Comparison of ENCODE assay signal across 16 cellular contexts in genomic region chr9:110555551-110555950, GRCh38. TPM values are rescaled to one million over a fixed set of nuclear protein-coding genes. Genes with fewer than 3 reads are reported as not detected.
DNase-seq lines count a peak whose midpoint lies in the region; ATAC-seq and TF ChIP-seq lines count a peak whose summit lies in the region.
"Had no signal": no experiment of that assay in that cellular context is flagged by ENCODE, and none has a peak within 500 bp of the region (broad histone marks: within the 10 kb centered on the region; RNA-seq: fewer than 3 reads in every experiment).

No MANE protein-coding gene starts in this region.

- H3K27me3 ChIP-seq in esophagus muscularis mucosa, result no peaks in the 10 kb centered on the region
- no peaks in the 10 kb centered on the region for H3K27me3 ChIP-seq in lower lobe of right lung (ENCODE audit: low read depth)
- H3K27me3 ChIP-seq in suprapubic skin, result no peaks in the 10 kb centered on the region
- no peaks in the 10 kb centered on the region for H3K27me3 ChIP-seq in neural progenitor cell
- H3K27me3 ChIP-seq: BLaER1 had no signal

- peak; percentile 49 for DNase-seq in NCI-H226
- no peak for DNase-seq in esophagus muscularis mucosa (ENCODE audit: extremely low spot score)
- no peak for DNase-seq in lower lobe of right lung
- no peak for DNase-seq in suprapubic skin (ENCODE audit: low spot score in 2 of 2)
- no peak for DNase-seq in hepatic stellate cell (ENCODE audit: low spot score)
- DNase-seq in neural progenitor cell (ENCODE audit: low spot score), result no peak
- no peak for DNase-seq in stimulated activated naive CD8-positive, alpha-beta T cell treated with anti-CD3 and anti-CD28 coated beads, Interleukin-15, amount 100 ng/mL, for 72 hours
- DNase-seq in NCI-H2029 treated with DMSO at 0.1 percent for 48 hours (lab: John Stamatoyannopoulos, UW), result no peak
- DNase-seq: activated B cell treated with CpG ODN at 0.5 μM for 24 hours; activated CD8-positive, alpha-beta memory T cell treated with anti-CD3 and anti-CD28 coated beads, Interleukin-2, amount 10 ng/mL, durations not matched to agents 7 days and 5 days; activated gamma-delta T cell; DMS53; endodermal cell; NCI-H187; T-helper 1 cell had no signal

- H3K9me3 Mint-ChIP-seq in neural progenitor cell, result peaks cover 2% of the 10 kb centered on the region
- peaks cover 0 to under 1% of the 10 kb centered on the region in 2 donors for H3K9me3 Mint-ChIP-seq in stimulated activated naive CD8-positive, alpha-beta T cell treated with anti-CD3 and anti-CD28 coated beads, Interleukin-15, amount 100 ng/mL, for 72 hours
- H3K9me3 Mint-ChIP-seq: activated B cell treated with CpG ODN at 0.5 μM for 24 hours, endodermal cell had no signal

- peaks cover 9 to 62% (median 50%) of the 10 kb centered on the region in 4 donors for H3K4me1 ChIP-seq in esophagus muscularis mucosa
- peaks cover 15% of the 10 kb centered on the region for H3K4me1 ChIP-seq in lower lobe of right lung
- H3K4me1 ChIP-seq in suprapubic skin, result no peaks in the 10 kb centered on the region
- no peaks in the 10 kb centered on the region for H3K4me1 ChIP-seq in neural progenitor cell
- H3K4me1 ChIP-seq: BLaER1 had no signal

- no peaks in the 10 kb centered on the region for H3K79me2 ChIP-seq in neural progenitor cell (ENCODE audit: low read depth)

- WGBS in esophagus muscularis mucosa, result 16% methylated on average over 3 of the region's 3 CpGs
- 39% methylated on average over 3 of the region's 3 CpGs for WGBS in suprapubic skin

- no peak for TF ChIP-seq EP300 in esophagus muscularis mucosa (IDR thresholded peaks at IDR 0.05)
- TF ChIP-seq EP300 in suprapubic skin (IDR thresholded peaks at IDR 0.05), result no peak

- TF ChIP-seq POLR2A in esophagus muscularis mucosa (IDR thresholded peaks at IDR 0.05; ENCODE audit: low read depth) (no peak), suprapubic skin (IDR thresholded peaks at IDR 0.05) (no peak)

- H3K4me3 Mint-ChIP-seq in neural progenitor cell, result no peak overlapping the region
- no peak overlapping the region for H3K4me3 Mint-ChIP-seq in stimulated activated naive CD8-positive, alpha-beta T cell treated with anti-CD3 and anti-CD28 coated beads, Interleukin-15, amount 100 ng/mL, for 72 hours
- H3K4me3 Mint-ChIP-seq: activated B cell treated with CpG ODN at 0.5 μM for 24 hours; activated CD8-positive, alpha-beta memory T cell treated with anti-CD3 and anti-CD28 coated beads, Interleukin-2, amount 10 ng/mL, durations not matched to agents 7 days and 5 days; endodermal cell had no signal

- TF ChIP-seq CTCF in esophagus muscularis mucosa (IDR thresholded peaks at IDR 0.05) (no peak), lower lobe of right lung (IDR thresholded peaks at IDR 0.05) (no peak), suprapubic skin (IDR thresholded peaks at IDR 0.05) (no peak), neural progenitor cell (IDR thresholded peaks at IDR 0.05) (no peak)

- H3K36me3 Mint-ChIP-seq in neural progenitor cell, result no peaks in the 10 kb centered on the region
- H3K36me3 Mint-ChIP-seq: activated CD8-positive, alpha-beta memory T cell treated with anti-CD3 and anti-CD28 coated beads, Interleukin-2, amount 10 ng/mL, durations not matched to agents 7 days and 5 days had no signal

- H3K27ac ChIP-seq in esophagus muscularis mucosa (replicated peaks in 1 of 4) (peak overlapping the region; percentile 61 to 76 (median 68)), lower lobe of right lung (no peak overlapping the region), suprapubic skin (peak overlapping the region; percentile 64), neural progenitor cell (no peak overlapping the region)
- H3K27ac ChIP-seq: BLaER1 had no signal

- intact Hi-C loops in esophagus muscularis mucosa (cut with DNase I) (no loop called here), lower lobe of right lung (cut with DNase I) (no loop called here)

- H3K36me3 ChIP-seq in esophagus muscularis mucosa (no peaks in the 10 kb centered on the region), lower lobe of right lung (no peaks in the 10 kb centered on the region), suprapubic skin (no peaks in the 10 kb centered on the region), neural progenitor cell (no peaks in the 10 kb centered on the region)
- H3K36me3 ChIP-seq: BLaER1 had no signal

- H3F3A ChIP-seq in neural progenitor cell (ENCODE audit: low read depth), result no peaks in the 10 kb centered on the region

- no peaks in the 10 kb centered on the region for H4K20me1 ChIP-seq in neural progenitor cell (ENCODE audit: low read depth)
- H4K20me1 ChIP-seq: BLaER1 had no signal

- no peaks in the 10 kb centered on the region for H3K4me1 Mint-ChIP-seq in neural progenitor cell
- H3K4me1 Mint-ChIP-seq in stimulated activated naive CD8-positive, alpha-beta T cell treated with anti-CD3 and anti-CD28 coated beads, Interleukin-15, amount 100 ng/mL, for 72 hours, result no peaks in the 10 kb centered on the region
- H3K4me1 Mint-ChIP-seq: activated B cell treated with CpG ODN at 0.5 μM for 24 hours; activated CD8-positive, alpha-beta memory T cell treated with anti-CD3 and anti-CD28 coated beads, Interleukin-2, amount 10 ng/mL, durations not matched to agents 7 days and 5 days; endodermal cell had no signal

- H2AFZ ChIP-seq in neural progenitor cell (replicated peaks), result no peak overlapping the region

- H3K4me3 ChIP-seq in esophagus muscularis mucosa (peak overlapping the region in 2 of 4 donors; percentile 1 to 24), lower lobe of right lung (no peak overlapping the region), suprapubic skin (no peak overlapping the region), neural progenitor cell (no peak overlapping the region)
- H3K4me3 ChIP-seq: BLaER1 had no signal

- H3K27me3 Mint-ChIP-seq in neural progenitor cell (ENCODE audit: insufficient read depth, low read depth), result no peaks in the 10 kb centered on the region
- H3K27me3 Mint-ChIP-seq in stimulated activated naive CD8-positive, alpha-beta T cell treated with anti-CD3 and anti-CD28 coated beads, Interleukin-15, amount 100 ng/mL, for 72 hours, result no peaks in the 10 kb centered on the region
- H3K27me3 Mint-ChIP-seq: activated B cell treated with CpG ODN at 0.5 μM for 24 hours; activated CD8-positive, alpha-beta memory T cell treated with anti-CD3 and anti-CD28 coated beads, Interleukin-2, amount 10 ng/mL, durations not matched to agents 7 days and 5 days had no signal

- no peak overlapping the region for H3K4me2 ChIP-seq in neural progenitor cell
- H3K4me2 ChIP-seq: BLaER1 had no signal

- H3K9me3 ChIP-seq in esophagus muscularis mucosa, result no peaks in the 10 kb centered on the region
- H3K9me3 ChIP-seq in lower lobe of right lung, result no peaks in the 10 kb centered on the region
- H3K9me3 ChIP-seq in suprapubic skin, result no peaks in the 10 kb centered on the region
- H3K9me3 ChIP-seq in neural progenitor cell (ENCODE audit: low read depth), result no peaks in the 10 kb centered on the region
- H3K9me3 ChIP-seq: BLaER1 had no signal

- no peak overlapping the region for H3K9ac ChIP-seq in neural progenitor cell
- H3K9ac ChIP-seq: BLaER1 had no signal

- H3K27ac Mint-ChIP-seq in neural progenitor cell, result no peak overlapping the region
- H3K27ac Mint-ChIP-seq in stimulated activated naive CD8-positive, alpha-beta T cell treated with anti-CD3 and anti-CD28 coated beads, Interleukin-15, amount 100 ng/mL, for 72 hours, result no peak overlapping the region
- H3K27ac Mint-ChIP-seq: activated B cell treated with CpG ODN at 0.5 μM for 24 hours; activated CD8-positive, alpha-beta memory T cell treated with anti-CD3 and anti-CD28 coated beads, Interleukin-2, amount 10 ng/mL, durations not matched to agents 7 days and 5 days; endodermal cell had no signal

- peak; percentile 57 to 65 for ATAC-seq in lower lobe of right lung
- ATAC-seq in stimulated activated naive CD8-positive, alpha-beta T cell treated with anti-CD3 and anti-CD28 coated beads, Interleukin-15, amount 100 ng/mL, for 72 hours, result no peak
- ATAC-seq: activated CD8-positive, alpha-beta memory T cell treated with anti-CD3 and anti-CD28 coated beads, Interleukin-2, amount 10 ng/mL, durations not matched to agents 7 days and 5 days had no signal

RNA-seq across cellular contexts. Expression of gene SVEP1, which starts 24.0 kb away (rescaled TPM):
- total RNA-seq in esophagus muscularis mucosa (10 to 100 TPM; 41.9 to 71.6 (median 60.6) TPM), lower lobe of right lung (55.9 TPM), suprapubic skin (10 to 100 TPM in 2 of 4 donors, 1 to 10 TPM in 2; 5.8 to 15.6 (median 11.2) TPM), neural progenitor cell (ENCODE audit: low replicate concordance) (0.56 and 0.74 TPM in 2 replicates)
- total RNA-seq: activated B cell treated with CpG ODN at 0.5 μM for 24 hours; activated CD8-positive, alpha-beta memory T cell treated with anti-CD3 and anti-CD28 coated beads, Interleukin-2, amount 10 ng/mL, durations not matched to agents 7 days and 5 days had no signal

Comparison
In these comparisons a context has a peak if more than half of its experiments do, and no peak if none do; other contexts are left out.
1. H3K27ac ChIP-seq: peak in esophagus muscularis mucosa (4 of 4) and suprapubic skin (single experiment); none in lower lobe of right lung (single experiment) and neural progenitor cell (single experiment).